ENCODE assay signal across 1 cellular context in the genomic region with DNA sequence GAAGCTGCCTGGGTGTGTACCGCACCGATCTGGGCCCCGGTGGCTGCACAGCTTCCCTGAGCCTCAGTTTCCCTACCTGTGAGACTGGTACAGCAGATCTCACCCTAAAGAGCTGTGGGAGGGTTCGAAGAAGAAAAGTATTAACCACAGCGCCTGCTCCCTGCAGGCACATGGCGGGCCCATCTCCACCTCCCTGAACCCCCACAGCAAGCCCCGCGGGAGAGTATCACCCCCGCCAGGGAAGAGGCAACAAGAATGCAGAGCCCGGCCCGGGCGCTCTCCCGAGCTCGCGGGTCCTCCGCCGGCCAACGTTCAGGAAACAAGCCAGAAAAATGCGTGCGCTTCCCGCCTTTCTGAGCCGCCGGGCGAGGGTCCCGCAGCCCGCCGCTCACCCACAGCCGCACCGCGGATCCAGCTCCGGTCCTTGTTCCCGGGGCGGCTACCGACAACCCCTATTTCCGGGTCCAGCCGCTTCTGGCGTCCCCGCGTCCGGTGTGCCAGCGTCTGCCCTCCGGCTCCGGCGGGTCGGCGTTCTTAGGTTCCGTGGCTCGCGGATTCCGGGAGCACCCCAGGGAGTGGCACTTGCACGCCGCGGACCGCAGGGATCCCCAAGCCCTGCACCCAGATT.
TF ChIP-seq lines count a peak whose summit lies in the region.

A gene with protein sequence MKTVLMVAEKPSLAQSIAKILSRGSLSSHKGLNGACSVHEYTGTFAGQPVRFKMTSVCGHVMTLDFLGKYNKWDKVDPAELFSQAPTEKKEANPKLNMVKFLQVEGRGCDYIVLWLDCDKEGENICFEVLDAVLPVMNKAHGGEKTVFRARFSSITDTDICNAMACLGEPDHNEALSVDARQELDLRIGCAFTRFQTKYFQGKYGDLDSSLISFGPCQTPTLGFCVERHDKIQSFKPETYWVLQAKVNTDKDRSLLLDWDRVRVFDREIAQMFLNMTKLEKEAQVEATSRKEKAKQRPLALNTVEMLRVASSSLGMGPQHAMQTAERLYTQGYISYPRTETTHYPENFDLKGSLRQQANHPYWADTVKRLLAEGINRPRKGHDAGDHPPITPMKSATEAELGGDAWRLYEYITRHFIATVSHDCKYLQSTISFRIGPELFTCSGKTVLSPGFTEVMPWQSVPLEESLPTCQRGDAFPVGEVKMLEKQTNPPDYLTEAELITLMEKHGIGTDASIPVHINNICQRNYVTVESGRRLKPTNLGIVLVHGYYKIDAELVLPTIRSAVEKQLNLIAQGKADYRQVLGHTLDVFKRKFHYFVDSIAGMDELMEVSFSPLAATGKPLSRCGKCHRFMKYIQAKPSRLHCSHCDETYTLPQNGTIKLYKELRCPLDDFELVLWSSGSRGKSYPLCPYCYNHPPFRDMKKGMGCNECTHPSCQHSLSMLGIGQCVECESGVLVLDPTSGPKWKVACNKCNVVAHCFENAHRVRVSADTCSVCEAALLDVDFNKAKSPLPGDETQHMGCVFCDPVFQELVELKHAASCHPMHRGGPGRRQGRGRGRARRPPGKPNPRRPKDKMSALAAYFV (minus strand): TSS at position 450 of the 628 bp plus-strand sequence. CDS start 7,078 bp downstream, outside the sequence.

TF ChIP-seq in K562, 482 proteins besides CTCF, POLR2A, EP300 and RAD21 (continued from another document):
- TF ChIP-seq, protein P1, sequence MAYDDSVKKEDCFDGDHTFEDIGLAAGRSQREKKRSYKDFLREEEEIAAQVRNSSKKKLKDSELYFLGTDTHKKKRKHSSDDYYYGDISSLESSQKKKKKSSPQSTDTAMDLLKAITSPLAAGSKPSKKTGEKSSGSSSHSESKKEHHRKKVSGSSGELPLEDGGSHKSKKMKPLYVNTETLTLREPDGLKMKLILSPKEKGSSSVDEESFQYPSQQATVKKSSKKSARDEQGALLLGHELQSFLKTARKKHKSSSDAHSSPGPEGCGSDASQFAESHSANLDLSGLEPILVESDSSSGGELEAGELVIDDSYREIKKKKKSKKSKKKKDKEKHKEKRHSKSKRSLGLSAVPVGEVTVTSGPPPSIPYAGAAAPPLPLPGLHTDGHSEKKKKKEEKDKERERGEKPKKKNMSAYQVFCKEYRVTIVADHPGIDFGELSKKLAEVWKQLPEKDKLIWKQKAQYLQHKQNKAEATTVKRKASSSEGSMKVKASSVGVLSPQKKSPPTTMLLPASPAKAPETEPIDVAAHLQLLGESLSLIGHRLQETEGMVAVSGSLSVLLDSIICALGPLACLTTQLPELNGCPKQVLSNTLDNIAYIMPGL (CRISPR knock-in tag; IDR thresholded peaks at IDR 0.05): peak; percentile 99
- no peak for TF ChIP-seq ZNF766 (CRISPR knock-in tag; conservative IDR thresholded peaks at IDR 0.05)
- TF ChIP-seq, protein P2, sequence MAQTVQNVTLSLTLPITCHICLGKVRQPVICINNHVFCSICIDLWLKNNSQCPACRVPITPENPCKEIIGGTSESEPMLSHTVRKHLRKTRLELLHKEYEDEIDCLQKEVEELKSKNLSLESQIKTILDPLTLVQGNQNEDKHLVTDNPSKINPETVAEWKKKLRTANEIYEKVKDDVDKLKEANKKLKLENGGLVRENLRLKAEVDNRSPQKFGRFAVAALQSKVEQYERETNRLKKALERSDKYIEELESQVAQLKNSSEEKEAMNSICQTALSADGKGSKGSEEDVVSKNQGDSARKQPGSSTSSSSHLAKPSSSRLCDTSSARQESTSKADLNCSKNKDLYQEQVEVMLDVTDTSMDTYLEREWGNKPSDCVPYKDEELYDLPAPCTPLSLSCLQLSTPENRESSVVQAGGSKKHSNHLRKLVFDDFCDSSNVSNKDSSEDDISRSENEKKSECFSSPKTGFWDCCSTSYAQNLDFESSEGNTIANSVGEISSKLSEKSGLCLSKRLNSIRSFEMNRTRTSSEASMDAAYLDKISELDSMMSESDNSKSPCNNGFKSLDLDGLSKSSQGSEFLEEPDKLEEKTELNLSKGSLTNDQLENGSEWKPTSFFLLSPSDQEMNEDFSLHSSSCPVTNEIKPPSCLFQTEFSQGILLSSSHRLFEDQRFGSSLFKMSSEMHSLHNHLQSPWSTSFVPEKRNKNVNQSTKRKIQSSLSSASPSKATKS (CRISPR knock-in tag; IDR thresholded peaks at IDR 0.05): no peak
- no peak for TF ChIP-seq DMBX1 (CRISPR knock-in tag; IDR thresholded peaks at IDR 0.05; ENCODE audit: borderline replicate concordance)
- TF ChIP-seq GTF2F1 (IDR thresholded peaks at IDR 0.05; ENCODE audit: low read depth, low read length): peak; percentile 98
- TF ChIP-seq, protein P3, sequence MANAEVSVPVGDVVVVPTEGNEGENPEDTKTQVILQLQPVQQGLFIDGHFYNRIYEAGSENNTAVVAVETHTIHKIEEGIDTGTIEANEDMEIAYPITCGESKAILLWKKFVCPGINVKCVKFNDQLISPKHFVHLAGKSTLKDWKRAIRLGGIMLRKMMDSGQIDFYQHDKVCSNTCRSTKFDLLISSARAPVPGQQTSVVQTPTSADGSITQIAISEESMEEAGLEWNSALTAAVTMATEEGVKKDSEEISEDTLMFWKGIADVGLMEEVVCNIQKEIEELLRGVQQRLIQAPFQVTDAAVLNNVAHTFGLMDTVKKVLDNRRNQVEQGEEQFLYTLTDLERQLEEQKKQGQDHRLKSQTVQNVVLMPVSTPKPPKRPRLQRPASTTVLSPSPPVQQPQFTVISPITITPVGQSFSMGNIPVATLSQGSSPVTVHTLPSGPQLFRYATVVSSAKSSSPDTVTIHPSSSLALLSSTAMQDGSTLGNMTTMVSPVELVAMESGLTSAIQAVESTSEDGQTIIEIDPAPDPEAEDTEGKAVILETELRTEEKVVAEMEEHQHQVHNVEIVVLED (CRISPR knock-in tag; IDR thresholded peaks at IDR 0.05): no peak
- TF ChIP-seq RNF2 (IDR thresholded peaks at IDR 0.05): no peak
- peak; percentile 74 for TF ChIP-seq CHD2 (IDR thresholded peaks at IDR 0.05; ENCODE audit: low read depth, low read length)
- TF ChIP-seq, protein P4, sequence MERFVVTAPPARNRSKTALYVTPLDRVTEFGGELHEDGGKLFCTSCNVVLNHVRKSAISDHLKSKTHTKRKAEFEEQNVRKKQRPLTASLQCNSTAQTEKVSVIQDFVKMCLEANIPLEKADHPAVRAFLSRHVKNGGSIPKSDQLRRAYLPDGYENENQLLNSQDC (CRISPR knock-in tag; IDR thresholded peaks at IDR 0.05): no peak
- peak; percentile 96 for TF ChIP-seq JUND (IDR thresholded peaks at IDR 0.05; ENCODE audit: borderline replicate concordance, low read depth, low read length)
- no peak for TF ChIP-seq JUND (tag; IDR thresholded peaks at IDR 0.05; ENCODE audit: borderline replicate concordance, low read depth, low read length)
- TF ChIP-seq MYC (IDR thresholded peaks at IDR 0.05; ENCODE audit: low read depth, low read length): peak; percentile 96
- no peak for TF ChIP-seq MYC (CRISPR knock-in tag; IDR thresholded peaks at IDR 0.05; ENCODE audit: borderline replicate concordance, low read depth)
- TF ChIP-seq, protein P5, sequence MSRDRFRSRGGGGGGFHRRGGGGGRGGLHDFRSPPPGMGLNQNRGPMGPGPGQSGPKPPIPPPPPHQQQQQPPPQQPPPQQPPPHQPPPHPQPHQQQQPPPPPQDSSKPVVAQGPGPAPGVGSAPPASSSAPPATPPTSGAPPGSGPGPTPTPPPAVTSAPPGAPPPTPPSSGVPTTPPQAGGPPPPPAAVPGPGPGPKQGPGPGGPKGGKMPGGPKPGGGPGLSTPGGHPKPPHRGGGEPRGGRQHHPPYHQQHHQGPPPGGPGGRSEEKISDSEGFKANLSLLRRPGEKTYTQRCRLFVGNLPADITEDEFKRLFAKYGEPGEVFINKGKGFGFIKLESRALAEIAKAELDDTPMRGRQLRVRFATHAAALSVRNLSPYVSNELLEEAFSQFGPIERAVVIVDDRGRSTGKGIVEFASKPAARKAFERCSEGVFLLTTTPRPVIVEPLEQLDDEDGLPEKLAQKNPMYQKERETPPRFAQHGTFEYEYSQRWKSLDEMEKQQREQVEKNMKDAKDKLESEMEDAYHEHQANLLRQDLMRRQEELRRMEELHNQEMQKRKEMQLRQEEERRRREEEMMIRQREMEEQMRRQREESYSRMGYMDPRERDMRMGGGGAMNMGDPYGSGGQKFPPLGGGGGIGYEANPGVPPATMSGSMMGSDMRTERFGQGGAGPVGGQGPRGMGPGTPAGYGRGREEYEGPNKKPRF (IDR thresholded peaks at IDR 0.05; ENCODE audit: low read depth, low read length): no peak
- no peak for TF ChIP-seq MTF1 (CRISPR knock-in tag; IDR thresholded peaks at IDR 0.05; ENCODE audit: borderline replicate concordance)
- TF ChIP-seq, protein P6, sequence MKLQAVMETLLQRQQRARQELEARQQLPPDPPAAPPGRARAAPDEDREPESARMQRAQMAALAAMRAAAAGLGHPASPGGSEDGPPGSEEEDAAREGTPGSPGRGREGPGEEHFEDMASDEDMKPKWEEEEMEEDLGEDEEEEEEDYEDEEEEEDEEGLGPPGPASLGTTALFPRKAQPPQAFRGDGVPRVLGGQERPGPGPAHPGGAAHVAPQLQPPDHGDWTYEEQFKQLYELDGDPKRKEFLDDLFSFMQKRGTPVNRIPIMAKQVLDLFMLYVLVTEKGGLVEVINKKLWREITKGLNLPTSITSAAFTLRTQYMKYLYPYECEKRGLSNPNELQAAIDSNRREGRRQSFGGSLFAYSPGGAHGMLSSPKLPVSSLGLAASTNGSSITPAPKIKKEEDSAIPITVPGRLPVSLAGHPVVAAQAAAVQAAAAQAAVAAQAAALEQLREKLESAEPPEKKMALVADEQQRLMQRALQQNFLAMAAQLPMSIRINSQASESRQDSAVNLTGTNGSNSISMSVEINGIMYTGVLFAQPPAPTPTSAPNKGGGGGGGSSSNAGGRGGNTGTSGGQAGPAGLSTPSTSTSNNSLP (IDR thresholded peaks at IDR 0.05; ENCODE audit: borderline replicate concordance, low read depth, low read length): peak; percentile 94
- TF ChIP-seq, protein P7, sequence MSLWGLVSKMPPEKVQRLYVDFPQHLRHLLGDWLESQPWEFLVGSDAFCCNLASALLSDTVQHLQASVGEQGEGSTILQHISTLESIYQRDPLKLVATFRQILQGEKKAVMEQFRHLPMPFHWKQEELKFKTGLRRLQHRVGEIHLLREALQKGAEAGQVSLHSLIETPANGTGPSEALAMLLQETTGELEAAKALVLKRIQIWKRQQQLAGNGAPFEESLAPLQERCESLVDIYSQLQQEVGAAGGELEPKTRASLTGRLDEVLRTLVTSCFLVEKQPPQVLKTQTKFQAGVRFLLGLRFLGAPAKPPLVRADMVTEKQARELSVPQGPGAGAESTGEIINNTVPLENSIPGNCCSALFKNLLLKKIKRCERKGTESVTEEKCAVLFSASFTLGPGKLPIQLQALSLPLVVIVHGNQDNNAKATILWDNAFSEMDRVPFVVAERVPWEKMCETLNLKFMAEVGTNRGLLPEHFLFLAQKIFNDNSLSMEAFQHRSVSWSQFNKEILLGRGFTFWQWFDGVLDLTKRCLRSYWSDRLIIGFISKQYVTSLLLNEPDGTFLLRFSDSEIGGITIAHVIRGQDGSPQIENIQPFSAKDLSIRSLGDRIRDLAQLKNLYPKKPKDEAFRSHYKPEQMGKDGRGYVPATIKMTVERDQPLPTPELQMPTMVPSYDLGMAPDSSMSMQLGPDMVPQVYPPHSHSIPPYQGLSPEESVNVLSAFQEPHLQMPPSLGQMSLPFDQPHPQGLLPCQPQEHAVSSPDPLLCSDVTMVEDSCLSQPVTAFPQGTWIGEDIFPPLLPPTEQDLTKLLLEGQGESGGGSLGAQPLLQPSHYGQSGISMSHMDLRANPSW (CRISPR knock-in tag; IDR thresholded peaks at IDR 0.05): peak; percentile 100
- TF ChIP-seq HNRNPL (IDR thresholded peaks at IDR 0.05; ENCODE audit: low read depth, low read length): no peak
- TF ChIP-seq, protein P8, sequence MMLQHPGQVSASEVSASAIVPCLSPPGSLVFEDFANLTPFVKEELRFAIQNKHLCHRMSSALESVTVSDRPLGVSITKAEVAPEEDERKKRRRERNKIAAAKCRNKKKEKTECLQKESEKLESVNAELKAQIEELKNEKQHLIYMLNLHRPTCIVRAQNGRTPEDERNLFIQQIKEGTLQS (IDR thresholded peaks at IDR 0.05): no peak
- TF ChIP-seq, protein P8 (CRISPR knock-in tag; conservative IDR thresholded peaks at IDR 0.05): peak; percentile 98
TF ChIP-seq in K562: peak in this region for 25.
